ENCODE assay signal across 7 cellular contexts in the genomic region with DNA sequence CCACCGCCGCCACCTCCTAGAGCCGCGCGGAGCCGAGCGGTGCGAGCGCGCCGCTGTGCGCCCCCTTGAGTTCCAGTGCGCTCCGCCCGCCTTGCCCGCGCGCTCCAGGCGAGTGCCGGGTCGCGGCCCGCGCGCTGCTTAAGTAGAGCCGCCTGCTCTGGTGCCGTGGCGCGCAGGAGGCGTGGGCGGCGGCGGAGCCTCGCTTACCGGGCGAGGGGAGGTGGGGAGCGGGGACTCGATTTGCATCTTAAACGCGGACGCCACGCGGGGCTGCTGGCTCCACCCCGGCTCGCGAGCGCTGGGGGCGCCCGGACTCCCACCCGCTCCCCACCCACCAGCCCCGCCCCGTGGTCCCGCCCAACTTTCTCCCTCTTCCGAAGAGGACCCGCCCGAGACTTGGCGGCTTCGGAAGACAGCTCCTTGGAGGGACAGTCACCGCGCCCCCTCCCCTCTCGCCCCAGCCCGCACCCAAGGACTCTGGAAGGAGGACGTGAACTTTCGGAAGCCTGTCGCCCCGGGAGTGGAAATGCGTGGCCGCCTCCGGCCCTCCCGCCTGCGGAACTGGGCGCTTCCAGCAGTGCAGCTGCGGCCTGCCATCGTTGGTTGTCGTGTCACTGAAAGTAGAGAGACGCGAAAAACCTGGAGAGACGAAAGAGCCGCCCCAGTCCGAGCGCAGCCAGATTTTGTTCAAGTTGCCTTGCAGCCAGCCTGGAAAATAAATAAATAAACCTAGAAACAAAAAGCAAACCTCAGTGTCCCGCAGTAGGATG. TPM values are rescaled to one million over a fixed set of nuclear protein-coding genes. Genes with fewer than 3 reads are reported as not detected.
DNase-seq lines count a peak whose midpoint lies in the region; ATAC-seq and TF ChIP-seq lines count a peak whose summit lies in the region.

TSS of gene KCTD12 (minus strand) at position 114 of the 770 bp plus-strand sequence. CDS start 257 bp downstream, outside the sequence.

- ATAC-seq in GM18505 (IDR thresholded peaks at IDR 0.05; ENCODE audit: unreplicated experiment) (peak; percentile 70), HG02763 (IDR thresholded peaks at IDR 0.05; ENCODE audit: unreplicated experiment) (peak; percentile 74)
- peak; percentile 80 to 84 for ATAC-seq in activated CD4-positive, CD25-positive, alpha-beta regulatory T cell treated with anti-CD3 and anti-CD28 coated beads, Interleukin-2, amount 50 U/mL, for 24 hours

- peak; percentile 96 for TF ChIP-seq POLR2A in GM18505 (IDR thresholded peaks at IDR 0.05; ENCODE audit: borderline replicate concordance, extremely low read depth, insufficient read depth, insufficient read length)

- DNase-seq in NCI-H146 treated with DMSO at 0.1 percent for 48 hours (lab: John Stamatoyannopoulos, UW; ENCODE audit: unreplicated experiment): peak; percentile 78
- DNase-seq in cerebellar cortex (ENCODE audit: low spot score): peak; percentile 48
- DNase-seq in kidney epithelial cell (ENCODE audit: low read depth): no peak
- DNase-seq in stimulated activated CD4-positive, alpha-beta T cell treated with anti-CD3 and anti-CD28 coated beads, Interleukin-15, amount 100 ng/mL, for 1 hour (ENCODE audit: low read depth in 1 of 2, low spot score in 1 of 2): peak; percentile 55 to 73

- H3K36me3 ChIP-seq in kidney epithelial cell (ENCODE audit: control insufficient read depth, insufficient read depth, low read length): no peaks in the 10 kb centered on the region

- no peaks in the 10 kb centered on the region for H3K27me3 ChIP-seq in kidney epithelial cell (ENCODE audit: control insufficient read depth, insufficient read depth, low read length)

- TF ChIP-seq CTCF in kidney epithelial cell (IDR thresholded peaks at IDR 0.05; ENCODE audit: insufficient read depth, low read length, poor library complexity, severe bottlenecking): no peak

- H3K4me3 ChIP-seq in kidney epithelial cell (ENCODE audit: low read depth, low read length): peak within 1 kb of the TSS; percentile 55

RNA-seq across cellular contexts. Expression of gene KCTD12, which starts in this region (rescaled TPM):
- 5.0 and 5.4 TPM in 2 replicates for total RNA-seq in kidney epithelial cell
